8 cellular contexts compared by ENCODE assay signal in genomic region chr16:80948886-80949502, GRCh38. TPM values are rescaled to one million over a fixed set of nuclear protein-coding genes. Genes with fewer than 3 reads are reported as not detected.
DNase-seq lines count a peak whose midpoint lies in the region; ATAC-seq and TF ChIP-seq lines count a peak whose summit lies in the region.

No MANE protein-coding gene starts in this region.

- no peaks in the 10 kb centered on the region for H3K36me3 ChIP-seq in brain microvascular endothelial cell (replicated peaks)
- no peaks in the 10 kb centered on the region for H3K36me3 ChIP-seq in right lobe of liver
- no peaks in the 10 kb centered on the region for H3K36me3 ChIP-seq in upper lobe of left lung

- H3K4me3 ChIP-seq in brain microvascular endothelial cell (ENCODE audit: low read depth, low read length), result no peak overlapping the region
- no peak overlapping the region for H3K4me3 ChIP-seq in right lobe of liver
- no peak overlapping the region for H3K4me3 ChIP-seq in upper lobe of left lung

- peak; percentile 51 for DNase-seq in AG08395 (ENCODE audit: low spot score)
- DNase-seq in NCI-H69 (lab: John Stamatoyannopoulos, UW), result peak; percentile 43
- DNase-seq in brain microvascular endothelial cell, result no peak
- no peak for DNase-seq in right lobe of liver
- peak in 1 of 2 donors; percentile 27 for DNase-seq in upper lobe of left lung
- DNase-seq in NCI-H524 treated with DMSO at 0.1 percent for 48 hours (lab: John Stamatoyannopoulos, UW), result no peak

- TF ChIP-seq CTCF in brain microvascular endothelial cell (IDR thresholded peaks at IDR 0.05; ENCODE audit: low read depth, low read length, missing control alignments), result peak; percentile 81
- TF ChIP-seq CTCF in right lobe of liver (IDR thresholded peaks at IDR 0.05), result peak in 3 of 4 donors; percentile 43 to 52 (median 46)
- peak in 3 of 6 experiments; percentile 22 to 34 (median 23) for TF ChIP-seq CTCF in upper lobe of left lung (IDR thresholded peaks at IDR 0.05)

- TF ChIP-seq EP300 in upper lobe of left lung (IDR thresholded peaks at IDR 0.05), result no peak

- no CpG with 5 or more reads among the region's 7 CpGs for WGBS in right lobe of liver (ENCODE audit: insufficient coverage, low coverage, low lambda C conversion rate, missing lambda C conversion rate)
- WGBS in upper lobe of left lung, 2 donors, result 30% methylated on average over 7 of the region's 7 CpGs

- TF ChIP-seq POLR2A in right lobe of liver (IDR thresholded peaks at IDR 0.05) (no peak), upper lobe of left lung (IDR thresholded peaks at IDR 0.05) (no peak)

- ATAC-seq in GM18498 (IDR thresholded peaks at IDR 0.05; ENCODE audit: unreplicated experiment) (peak; percentile 74), right lobe of liver (peak; percentile 52 to 79 (median 62)), upper lobe of left lung (ENCODE audit: low FRiP score in 2 of 2) (peak; percentile 55 to 65), GM19455 (IDR thresholded peaks at IDR 0.05; ENCODE audit: unreplicated experiment) (no peak)

- no peaks in the 10 kb centered on the region for H3K9me3 ChIP-seq in right lobe of liver
- H3K9me3 ChIP-seq in upper lobe of left lung, result no peaks in the 10 kb centered on the region

- H3K4me1 ChIP-seq in right lobe of liver (no peaks in the 10 kb centered on the region), upper lobe of left lung (peaks cover 0 to 7% (median 0%) of the 10 kb centered on the region in 4 donors)

- H3K27me3 ChIP-seq in brain microvascular endothelial cell (replicated peaks), result no peaks in the 10 kb centered on the region
- H3K27me3 ChIP-seq in right lobe of liver, result no peaks in the 10 kb centered on the region
- no peaks in the 10 kb centered on the region for H3K27me3 ChIP-seq in upper lobe of left lung

- intact Hi-C loops in right lobe of liver (cut with DNase I), result no loop called here

- H3K27ac ChIP-seq in brain microvascular endothelial cell (no peak overlapping the region), right lobe of liver (no peak overlapping the region), upper lobe of left lung (no peak overlapping the region)

- in situ Hi-C loops in brain microvascular endothelial cell (cut with HindIII; ENCODE audit: low pct_ligation_motif_present, low sequenced_read_pairs), result no loop called here

RNA-seq across cellular contexts. Expression of gene CMC2, which starts 57.7 kb away (rescaled TPM):
- total RNA-seq in right lobe of liver (10 to 100 TPM; 23.5 to 58.3 (median 42.1) TPM), upper lobe of left lung (10 to 100 TPM in 5 of 6 donors, 1 to 10 TPM in 1; 9.8 to 51.7 (median 33.9) TPM)

RNA-seq across cellular contexts. Expression of gene CENPN, which starts 58.0 kb away (rescaled TPM):
- total RNA-seq in right lobe of liver (10 to 100 TPM in 1 of 6 experiments, 1 to 10 TPM in 5; 6.6 to 11.4 (median 7.9) TPM), upper lobe of left lung (10 to 100 TPM in 1 of 6 donors, 1 to 10 TPM in 5; 3.1 to 10.9 (median 7.1) TPM)

Comparison
In these comparisons a context has a peak if more than half of its experiments do, and no peak if none do; other contexts are left out.
1. DNase-seq: peak in AG08395 (single experiment) and NCI-H69 (single experiment); none in brain microvascular endothelial cell (single experiment), right lobe of liver (0 of 3) and NCI-H524 treated with DMSO at 0.1 percent for 48 hours (single experiment).